In the genomic region with DNA sequence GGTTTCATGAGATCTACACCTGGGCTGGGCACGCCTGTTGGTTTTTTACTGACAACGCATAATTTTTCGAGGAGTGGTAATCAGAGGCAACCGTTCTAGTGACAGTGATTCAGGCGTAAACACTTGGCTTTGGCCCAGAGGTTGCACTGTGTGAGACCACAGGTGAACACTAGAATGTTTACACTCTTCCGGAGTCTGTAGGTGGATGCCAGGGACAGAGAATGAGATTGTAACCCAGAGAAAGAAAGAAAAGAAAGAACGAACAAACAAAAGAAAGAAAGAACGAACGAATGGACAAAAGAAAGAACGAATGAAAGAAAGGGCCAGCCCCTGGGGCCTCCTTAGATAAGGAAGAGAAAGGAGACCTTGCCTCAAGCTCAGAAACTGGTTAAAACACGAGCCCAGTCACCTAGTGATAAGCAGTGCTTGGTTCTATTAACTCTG, we compare ENCODE assay signal across 10 cellular contexts.
A peak's percentile ranks its signal among the peaks of the same experiment; 100 is the strongest.
DNase-seq lines count a peak whose midpoint lies in the region; ATAC-seq and TF ChIP-seq lines count a peak whose summit lies in the region.
"Had no signal": no experiment of that assay in that cellular context is flagged by ENCODE, and none has a peak within 500 bp of the region (broad histone marks: within the 10 kb centered on the region; RNA-seq: fewer than 3 reads in every experiment).

No MANE protein-coding gene starts in this region.

- CTCF ChIA-PET in WTC11 (lab: Charles Lee), result no interaction called here

- no peaks in the 10 kb centered on the region for H3K9me3 Mint-ChIP-seq in WTC11
- H3K9me3 Mint-ChIP-seq: dendritic cell treated with granulocyte-macrophage colony-stimulating factor and Interleukin-4, amounts not matched to agents 40 ng/mL and 50 ng/mL, for 4 days had no signal

- H3K27ac Mint-ChIP-seq in WTC11, result no peak overlapping the region

- H3K79me2 ChIP-seq in KMS-11 (ENCODE audit: insufficient read depth, low read depth), result no peaks in the 10 kb centered on the region

- H3K9ac ChIP-seq in KMS-11, result no peak overlapping the region

- H4K20me1 ChIP-seq in KMS-11 (ENCODE audit: insufficient read depth), result no peaks in the 10 kb centered on the region

- no peak for TF ChIP-seq POLR2A in upper lobe of left lung (IDR thresholded peaks at IDR 0.05)

- TF ChIP-seq EP300 in upper lobe of left lung (IDR thresholded peaks at IDR 0.05), result no peak

- no peaks in the 10 kb centered on the region for H3K36me3 Mint-ChIP-seq in WTC11

- H3K36me3 ChIP-seq in KMS-11 (ENCODE audit: insufficient read depth), result no peaks in the 10 kb centered on the region
- no peaks in the 10 kb centered on the region for H3K36me3 ChIP-seq in upper lobe of left lung

- TF ChIP-seq CTCF in KMS-11 (conservative IDR thresholded peaks at IDR 0.05; ENCODE audit: low read depth, low read length), result no peak
- no peak for TF ChIP-seq CTCF in WTC11 (IDR thresholded peaks at IDR 0.05)
- TF ChIP-seq CTCF in upper lobe of left lung (IDR thresholded peaks at IDR 0.05), result no peak

- POLR2A ChIA-PET in WTC11 (lab: Charles Lee), result no interaction called here

- no peak overlapping the region for H3K4me2 ChIP-seq in KMS-11

- DNase-seq in T-helper 9 cell (peak; percentile 38), putamen (ENCODE audit: low spot score) (no peak), GM03348 (ENCODE audit: low spot score) (no peak), WTC11 (ENCODE audit: low spot score) (no peak), upper lobe of left lung (no peak)
- DNase-seq in activated gamma-delta T cell treated with anti-CD3 and anti-CD28 coated beads, Interleukin-2, amount 50 U/mL, for 16 hours (ENCODE audit: low read depth), result peak; percentile 32
- DNase-seq in stimulated activated CD4-positive, alpha-beta T cell treated with anti-CD3 and anti-CD28 coated beads, TNF-alpha, amount 100 ng/mL, for 1 hour (ENCODE audit: low read depth in 3 of 3, low spot score in 1 of 3), result peak in 2 of 3 donors; percentile 32 to 35
- DNase-seq: NCI-H510A treated with DMSO at 0.1 percent for 48 hours had no signal

- no peak overlapping the region for H2AFZ ChIP-seq in KMS-11 (ENCODE audit: low read depth)

- H3K4me1 Mint-ChIP-seq in WTC11, result peaks cover 18% of the 10 kb centered on the region

- no peaks in the 10 kb centered on the region for H3K27me3 ChIP-seq in KMS-11 (ENCODE audit: insufficient read depth, low read depth)
- no peaks in the 10 kb centered on the region for H3K27me3 ChIP-seq in upper lobe of left lung

- H3K4me1 ChIP-seq in KMS-11 (ENCODE audit: low read depth, poor library complexity, severe bottlenecking), result no peaks in the 10 kb centered on the region
- peaks cover 0 to 14% (median 4%) of the 10 kb centered on the region in 4 donors for H3K4me1 ChIP-seq in upper lobe of left lung

- no peaks in the 10 kb centered on the region for H3K9me3 ChIP-seq in upper lobe of left lung

- H3K4me3 ChIP-seq in KMS-11 (IDR thresholded peaks at IDR 0.05; ENCODE audit: insufficient read depth, low read depth, low read length) (no peak overlapping the region), upper lobe of left lung (no peak overlapping the region)

- H3K27me3 Mint-ChIP-seq in WTC11 (ENCODE audit: low read depth), result no peaks in the 10 kb centered on the region; the same call in 1 of the 2 replicates
- H3K27me3 Mint-ChIP-seq: dendritic cell treated with granulocyte-macrophage colony-stimulating factor and Interleukin-4, amounts not matched to agents 40 ng/mL and 50 ng/mL, for 4 days had no signal

- no peak overlapping the region for H3K4me3 Mint-ChIP-seq in WTC11
- H3K4me3 Mint-ChIP-seq: dendritic cell treated with granulocyte-macrophage colony-stimulating factor and Interleukin-4, amounts not matched to agents 40 ng/mL and 50 ng/mL, for 4 days had no signal

- WGBS in upper lobe of left lung, 2 donors, result 65 to 71% methylated on average over 11 of the region's 11 CpGs

- no peak for ATAC-seq in WTC11
- ATAC-seq in upper lobe of left lung (ENCODE audit: low FRiP score in 2 of 2), result no peak

- peak overlapping the region; percentile 25; the same call in 1 of the 2 replicates for H3K27ac ChIP-seq in KMS-11
- H3K27ac ChIP-seq in upper lobe of left lung, result peak overlapping the region in 1 of 4 donors; percentile 49

TF ChIP-seq in WTC11, 78 proteins besides CTCF, POLR2A, EP300 and RAD21:
- TF ChIP-seq ZNF671 (CRISPR knock-in tag; IDR thresholded peaks at IDR 0.05) (no peak), ELF4 (CRISPR knock-in tag; IDR thresholded peaks at IDR 0.05; ENCODE audit: low read depth) (no peak), IRF2 (CRISPR knock-in tag; IDR thresholded peaks at IDR 0.05; ENCODE audit: borderline replicate concordance, low read depth) (no peak), ZNF138 (CRISPR knock-in tag; conservative IDR thresholded peaks at IDR 0.05) (no peak), ETV6 (CRISPR knock-in tag; IDR thresholded peaks at IDR 0.05) (no peak), FOXK1 (CRISPR knock-in tag; IDR thresholded peaks at IDR 0.05) (no peak), ESRRA (CRISPR knock-in tag; IDR thresholded peaks at IDR 0.05; ENCODE audit: borderline replicate concordance) (no peak), MYBL2 (CRISPR knock-in tag; IDR thresholded peaks at IDR 0.05) (no peak), NR2C2 (CRISPR knock-in tag; IDR thresholded peaks at IDR 0.05) (no peak), GABPB1 (CRISPR knock-in tag; IDR thresholded peaks at IDR 0.05) (no peak), ZNF219 (CRISPR knock-in tag; IDR thresholded peaks at IDR 0.05; ENCODE audit: borderline replicate concordance) (no peak), ATF1 (CRISPR knock-in tag; IDR thresholded peaks at IDR 0.05) (no peak)
- TF ChIP-seq, protein P1, sequence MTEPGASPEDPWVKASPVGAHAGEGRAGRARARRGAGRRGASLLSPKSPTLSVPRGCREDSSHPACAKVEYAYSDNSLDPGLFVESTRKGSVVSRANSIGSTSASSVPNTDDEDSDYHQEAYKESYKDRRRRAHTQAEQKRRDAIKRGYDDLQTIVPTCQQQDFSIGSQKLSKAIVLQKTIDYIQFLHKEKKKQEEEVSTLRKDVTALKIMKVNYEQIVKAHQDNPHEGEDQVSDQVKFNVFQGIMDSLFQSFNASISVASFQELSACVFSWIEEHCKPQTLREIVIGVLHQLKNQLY (CRISPR knock-in tag; IDR thresholded peaks at IDR 0.05), result no peak
- TF ChIP-seq, protein P2, sequence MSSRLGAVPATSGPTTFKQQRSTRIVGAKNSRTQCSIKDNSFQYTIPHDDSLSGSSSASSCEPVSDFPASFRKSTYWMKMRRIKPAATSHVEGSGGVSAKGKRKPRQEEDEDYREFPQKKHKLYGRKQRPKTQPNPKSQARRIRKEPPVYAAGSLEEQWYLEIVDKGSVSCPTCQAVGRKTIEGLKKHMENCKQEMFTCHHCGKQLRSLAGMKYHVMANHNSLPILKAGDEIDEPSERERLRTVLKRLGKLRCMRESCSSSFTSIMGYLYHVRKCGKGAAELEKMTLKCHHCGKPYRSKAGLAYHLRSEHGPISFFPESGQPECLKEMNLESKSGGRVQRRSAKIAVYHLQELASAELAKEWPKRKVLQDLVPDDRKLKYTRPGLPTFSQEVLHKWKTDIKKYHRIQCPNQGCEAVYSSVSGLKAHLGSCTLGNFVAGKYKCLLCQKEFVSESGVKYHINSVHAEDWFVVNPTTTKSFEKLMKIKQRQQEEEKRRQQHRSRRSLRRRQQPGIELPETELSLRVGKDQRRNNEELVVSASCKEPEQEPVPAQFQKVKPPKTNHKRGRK (CRISPR knock-in tag; IDR thresholded peaks at IDR 0.05; ENCODE audit: borderline replicate concordance), result no peak

Comparison
In these comparisons a context has a peak if more than half of its experiments do, and no peak if none do; other contexts are left out.
1. DNase-seq: peak in T-helper 9 cell (single experiment), activated gamma-delta T cell treated with anti-CD3 and anti-CD28 coated beads, Interleukin-2, amount 50 U/mL, for 16 hours (single experiment) and stimulated activated CD4-positive, alpha-beta T cell treated with anti-CD3 and anti-CD28 coated beads, TNF-alpha, amount 100 ng/mL, for 1 hour (2 of 3); none in putamen (single experiment), GM03348 (single experiment), WTC11 (single experiment) and upper lobe of left lung (0 of 2).